ENCODE assay signal across 9 cellular contexts in the genomic region with DNA sequence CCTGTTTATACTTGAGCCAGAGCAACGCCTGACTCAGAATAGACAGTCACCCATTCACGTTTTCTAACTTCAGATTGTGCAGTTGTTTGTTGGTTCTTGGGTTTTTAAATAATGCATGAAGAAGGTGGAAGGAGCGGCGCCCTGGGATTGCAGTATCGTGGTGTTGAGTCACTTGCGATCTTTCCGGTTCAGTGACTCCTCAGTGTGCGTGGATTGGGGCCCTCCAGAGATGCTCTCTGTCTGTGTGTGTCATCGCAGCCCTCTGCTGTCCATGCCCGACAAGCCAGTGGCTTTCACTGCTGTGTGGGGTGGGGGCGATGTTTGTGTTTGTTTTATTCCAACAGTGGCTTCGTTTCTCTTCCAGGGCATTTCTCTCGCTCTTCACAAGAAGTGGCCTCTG.
DNase-seq lines count a peak whose midpoint lies in the region; ATAC-seq and TF ChIP-seq lines count a peak whose summit lies in the region.
"Had no signal": no experiment of that assay in that cellular context is flagged by ENCODE, and none has a peak within 500 bp of the region (broad histone marks: within the 10 kb centered on the region; RNA-seq: fewer than 3 reads in every experiment).

No MANE protein-coding gene starts in this region.

- ATAC-seq in GM21423 (IDR thresholded peaks at IDR 0.05; ENCODE audit: unreplicated experiment) (no peak), GM18868 (IDR thresholded peaks at IDR 0.05; ENCODE audit: unreplicated experiment) (no peak)

- H3K27me3 Mint-ChIP-seq in endothelial cell (ENCODE audit: unreplicated experiment) = no peaks in the 10 kb centered on the region

- H3K9me3 Mint-ChIP-seq in endothelial cell (ENCODE audit: unreplicated experiment) = no peaks in the 10 kb centered on the region

- no peak for TF ChIP-seq POLR2A in lower leg skin (IDR thresholded peaks at IDR 0.05)

- H3K27ac Mint-ChIP-seq in endothelial cell (ENCODE audit: unreplicated experiment) = peak overlapping the region; percentile 5

- no peaks in the 10 kb centered on the region for H3K36me3 Mint-ChIP-seq in endothelial cell (ENCODE audit: low read depth, unreplicated experiment)

- intact Hi-C loops in lower leg skin (cut with DNase I; ENCODE audit: low total_unique reads) = no loop called here

- H3K4me1 Mint-ChIP-seq in endothelial cell (ENCODE audit: unreplicated experiment) = peaks cover 31% of the 10 kb centered on the region

- TF ChIP-seq CTCF in GM10266 (IDR thresholded peaks at IDR 0.05; ENCODE audit: control insufficient read depth, insufficient read depth, low read depth, missing control alignments) (peak; percentile 2), endothelial cell (IDR thresholded peaks at IDR 0.05; ENCODE audit: unreplicated experiment) (no peak), lower leg skin (IDR thresholded peaks at IDR 0.05) (no peak)

- no peak overlapping the region for H3K4me3 Mint-ChIP-seq in endothelial cell (ENCODE audit: unreplicated experiment)

- H3K4me3 ChIP-seq in lower leg skin (ENCODE audit: low read depth, poor library complexity, severe bottlenecking) = no peak overlapping the region
- H3K4me3 ChIP-seq: right lobe of liver had no signal

- DNase-seq in GM10266 (ENCODE audit: extremely low spot score) (no peak), T1000 (lab: John Stamatoyannopoulos, UW) (peak; percentile 32), endothelial cell (ENCODE audit: low spot score) (no peak), lower leg skin (ENCODE audit: low spot score in 2 of 2) (no peak)
- peak; percentile 76 for DNase-seq in stimulated activated CD4-positive, alpha-beta T cell treated with anti-CD3 and anti-CD28 coated beads, Interleukin-1b, Interleukin-23, amount 100 ng/mL, for 48 hours
- no peak for DNase-seq in activated CD4-positive, CD25-positive, alpha-beta regulatory T cell (lab: John Stamatoyannopoulos, UW)
- DNase-seq: right lobe of liver had no signal

- 81 to 85% methylated on average over 13 of the region's 13 CpGs for WGBS in lower leg skin, 2 donors

Comparison
In these comparisons a context has a peak if more than half of its experiments do, and no peak if none do; other contexts are left out.
1. DNase-seq: peak in T1000 (single experiment) and stimulated activated CD4-positive, alpha-beta T cell treated with anti-CD3 and anti-CD28 coated beads, Interleukin-1b, Interleukin-23, amount 100 ng/mL, for 48 hours (single experiment); none in GM10266 (single experiment), endothelial cell (single experiment), activated CD4-positive, CD25-positive, alpha-beta regulatory T cell (0 of 4) and lower leg skin (0 of 2).